In genomic region chr12:1594295-1595025, GRCh38 we compare ENCODE assay signal across 8 cellular contexts. TPM values are rescaled to one million over a fixed set of nuclear protein-coding genes. Genes with fewer than 3 reads are reported as not detected.
DNase-seq lines count a peak whose midpoint lies in the region; ATAC-seq, FAIRE-seq and TF ChIP-seq lines count a peak whose summit lies in the region.

Gene FBXL14 (minus strand): TSS chr12:1594581. CDS start chr12:1594066, 515 bp downstream.

- ATAC-seq in HG02759 (IDR thresholded peaks at IDR 0.05; ENCODE audit: unreplicated experiment): peak; percentile 68
- peak; percentile 75 for ATAC-seq in T-helper 17 cell
- peak; percentile 82 for ATAC-seq in left ventricle myocardium superior

- H3K27me3 Mint-ChIP-seq in T-helper 17 cell: no peaks in the 10 kb centered on the region

- H3K4me3 Mint-ChIP-seq in T-helper 17 cell: peak within 1 kb of the TSS; percentile 96

- DNase-seq in GM12892 (ENCODE audit: insufficient read length) (peak; percentile 65), NCI-H1417 treated with DMSO at 0.1 percent for 48 hours (lab: John Stamatoyannopoulos, UW) (peak; percentile 51), T-helper 17 cell (peak; percentile 83 to 91 (median 84)), amniotic stem cell (lab: John Stamatoyannopoulos, UW) (peak; percentile 58), left ventricle myocardium superior (peak; percentile 93), pulmonary artery endothelial cell (ENCODE audit: low read depth, low spot score) (peak; percentile 46), urothelium cell line (ENCODE audit: low spot score) (peak; percentile 95)

- H3K9me3 ChIP-seq in T-helper 17 cell (ENCODE audit: control insufficient read depth, low read length, poor library complexity, severe bottlenecking): no peaks in the 10 kb centered on the region

- peak; percentile 68 for TF ChIP-seq POLR2A in GM12892 (IDR thresholded peaks at IDR 0.05; ENCODE audit: low read depth, low read length)

- intact Hi-C loops in left ventricle myocardium superior (cut with micrococcal nuclease): no loop called here

- peak within 1 kb of the TSS; percentile 97 for H3K27ac Mint-ChIP-seq in T-helper 17 cell

- no peaks in the 10 kb centered on the region for H3K36me3 Mint-ChIP-seq in T-helper 17 cell (ENCODE audit: low read depth)

- H3K4me1 Mint-ChIP-seq in T-helper 17 cell: peaks cover 40% of the 10 kb centered on the region

- peak; percentile 83 for FAIRE-seq in GM12892 (lab: Jason Lieb, UNC)
- FAIRE-seq in urothelium cell line (lab: Jason Lieb, UNC): peak; percentile 65

RNA-seq across cellular contexts. Expression of gene FBXL14, which starts in this region (rescaled TPM):
- polyA plus RNA-seq in GM12892 (2012; ENCODE audit: missing spikeins): 2.9 TPM
- total RNA-seq in T-helper 17 cell (10 to 100 TPM; 26.7 to 30.0 TPM), left ventricle myocardium superior (7.7 TPM), pulmonary artery endothelial cell (15.4 and 15.8 TPM in 2 replicates)

Comparison
In these comparisons a context has a peak if more than half of its experiments do, and no peak if none do; other contexts are left out.
1. Peak in every context shown above with its lines: DNase-seq and ATAC-seq.